ENCODE assay signal across 13 cellular contexts in the genomic region with DNA sequence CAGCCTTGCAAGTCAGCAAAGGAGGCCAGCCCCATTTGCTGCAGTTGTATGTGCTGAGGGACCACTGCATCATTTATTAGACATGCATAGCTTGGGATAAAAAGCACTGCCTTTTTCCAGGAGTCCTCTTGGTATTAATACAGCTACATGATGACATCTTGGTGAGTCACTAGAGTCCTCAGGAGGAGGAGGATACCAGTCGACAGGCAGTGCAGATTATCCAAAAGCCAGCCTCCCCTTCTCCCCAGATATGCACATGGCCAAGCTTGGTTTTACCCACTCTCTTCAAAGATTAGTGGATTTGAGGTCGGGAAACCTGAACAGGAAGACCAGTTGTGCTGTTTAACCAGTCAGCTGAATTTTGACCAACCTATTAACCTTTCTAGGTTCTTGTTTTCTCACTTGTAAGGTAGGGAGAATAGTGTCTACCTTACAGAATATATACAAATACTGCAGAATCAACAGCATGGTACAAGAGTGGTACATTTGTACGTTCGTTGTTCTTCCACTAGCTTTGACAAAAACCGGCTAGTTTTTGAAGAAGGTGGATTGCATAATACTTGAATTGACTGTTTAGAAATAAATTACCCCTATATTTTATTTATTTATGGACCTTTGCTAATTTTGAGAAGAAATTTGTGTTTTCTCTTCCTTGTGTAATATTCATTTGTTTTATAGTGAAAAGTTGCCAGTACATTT. TPM values are rescaled to one million over a fixed set of nuclear protein-coding genes. Genes with fewer than 3 reads are reported as not detected.
DNase-seq lines count a peak whose midpoint lies in the region; ATAC-seq and TF ChIP-seq lines count a peak whose summit lies in the region.
"Had no signal": no experiment of that assay in that cellular context is flagged by ENCODE, and none has a peak within 500 bp of the region (broad histone marks: within the 10 kb centered on the region; RNA-seq: fewer than 3 reads in every experiment).

No MANE protein-coding gene starts in this region.

- H3K9me3 ChIP-seq in neutrophil = no peaks in the 10 kb centered on the region
- H3K9me3 ChIP-seq: transverse colon had no signal

- ATAC-seq in HG03139 (IDR thresholded peaks at IDR 0.05; ENCODE audit: unreplicated experiment) = no peak
- ATAC-seq: activated CD4-positive, CD25-positive, alpha-beta regulatory T cell treated with anti-CD3 and anti-CD28 coated beads, Interleukin-2, amount 50 U/mL, for 24 hours had no signal

- peaks cover 32% of the 10 kb centered on the region for H3K36me3 ChIP-seq in neutrophil
- H3K36me3 ChIP-seq: transverse colon had no signal

- TF ChIP-seq CTCF in cardiac fibroblast (IDR thresholded peaks at IDR 0.05; ENCODE audit: low read depth, low read length) (no peak), neutrophil (IDR thresholded peaks at IDR 0.05) (no peak)

- H3K27ac ChIP-seq in neutrophil = peak overlapping the region; percentile 3
- H3K27ac ChIP-seq: transverse colon had no signal

- H3K27me3 ChIP-seq in neutrophil = no peaks in the 10 kb centered on the region
- H3K27me3 ChIP-seq: transverse colon had no signal

- H3K4me3 ChIP-seq in cardiac fibroblast (replicated peaks in 1 of 2; ENCODE audit: low read depth in 2 of 2, low read length in 2 of 2) = no peak overlapping the region
- H3K4me3 ChIP-seq in neutrophil (ENCODE audit: low read depth in 1 of 2, low read length in 1 of 2) = no peak overlapping the region
- H3K4me3 ChIP-seq: transverse colon had no signal

- peaks cover 18 to 19% of the 10 kb centered on the region in 2 experiments for H3K4me1 ChIP-seq in neutrophil (ENCODE audit: control insufficient read depth in 1 of 2, insufficient read depth in 1 of 2, low read depth in 1 of 2, low read length in 1 of 2)

- DNase-seq in Daoy (ENCODE audit: low read depth) (peak; percentile 20), M059J (ENCODE audit: low read depth) (peak; percentile 81), cardiac fibroblast (ENCODE audit: low read depth in 2 of 2) (peak; percentile 36 to 73), activated gamma-delta T cell treated with Interleukin-2 at 50 U/mL for 16 hours (no peak), NCI-H1092 (lab: John Stamatoyannopoulos, UW) (no peak), NCI-H1436 treated with DMSO at 0.1 percent for 48 hours (lab: John Stamatoyannopoulos, UW) (no peak)
- DNase-seq: activated gamma-delta T cell, mesendoderm, Right ventricle myocardium superior, transverse colon had no signal

RNA-seq across cellular contexts. Expression of a gene that starts 31.9 kb away (rescaled TPM):
- 6.7 and 10.9 TPM in 2 replicates for total RNA-seq in Daoy (2014; rRNA removed; shearing (Covaris generic))
- total RNA-seq in M059J (2014; rRNA removed; shearing (Covaris generic)) = 20.6 and 34.7 TPM in 2 replicates

Comparison
In these comparisons a context has a peak if more than half of its experiments do, and no peak if none do; other contexts are left out.
1. DNase-seq: peak in Daoy (single experiment), M059J (single experiment) and cardiac fibroblast (2 of 2); none in activated gamma-delta T cell treated with Interleukin-2 at 50 U/mL for 16 hours (single experiment), NCI-H1092 (single experiment) and NCI-H1436 treated with DMSO at 0.1 percent for 48 hours (single experiment).